Comparison of ENCODE assay signal across 22 cellular contexts in genomic region chr1:53608676-53609075, GRCh38.
"Had no signal": no experiment of that assay in that cellular context is flagged by ENCODE, and none has a peak within 500 bp of the region (broad histone marks: within the 10 kb centered on the region; RNA-seq: fewer than 3 reads in every experiment).

No MANE protein-coding gene starts in this region.

- ATAC-seq: esophagus mucosa; gastrocnemius medialis; left cardiac atrium; left lung; naive thymus-derived CD8-positive, alpha-beta T cell; pancreas; right lobe of liver; stimulated activated effector memory CD8-positive, alpha-beta T cell treated with anti-CD3 and anti-CD28 coated beads, Interleukin-12 subunit alpha, Interleukin-12 subunit beta, amount 100 ng/mL, for 72 hours had no signal

- H3K4me1 ChIP-seq: gastrocnemius medialis, left lung, pancreas, right lobe of liver, stomach, testis, tibial artery had no signal

- H3K27me3 ChIP-seq: dorsolateral prefrontal cortex, gastrocnemius medialis, left lung, neutrophil, pancreas, right lobe of liver, stomach, testis had no signal

- H3K36me3 ChIP-seq: gastrocnemius medialis, left lung, neutrophil, pancreas, right lobe of liver, stomach, tibial artery had no signal

- H3K4me2 ChIP-seq: smooth muscle cell had no signal

- H3K4me3 ChIP-seq: dorsolateral prefrontal cortex, gastrocnemius medialis, left lung, pancreas, right lobe of liver, smooth muscle cell, stomach, testis, tibial artery had no signal

- H3K27ac ChIP-seq: dorsolateral prefrontal cortex, epithelial cell of prostate, gastrocnemius medialis, left lung, neutrophil, pancreas, right lobe of liver, stomach, testis, tibial artery had no signal

- DNase-seq: cortex of kidney; effector CD4-positive, alpha-beta T cell; foreskin fibroblast; gastrocnemius medialis; left cardiac atrium; left lung; mesenchymal stem cell; naive thymus-derived CD8-positive, alpha-beta T cell; pancreas; right lobe of liver; stimulated activated CD4-positive, alpha-beta T cell treated with anti-CD3 and anti-CD28 coated beads, Interleukin-2, amount 100 ng/mL, for 24 hours; stimulated activated CD4-positive, alpha-beta T cell treated with anti-CD3 and anti-CD28 coated beads, Interleukin-4, amount 100 ng/mL, for 24 hours; stimulated activated naive CD4-positive, alpha-beta T cell treated with Interleukin-2 at 50 U/mL for 16 hours; stomach; testis had no signal
